8 cellular contexts compared by ENCODE assay signal in genomic region chr7:88111136-88111748, GRCh38.
A peak's percentile ranks its signal among the peaks of the same experiment; 100 is the strongest.
DNase-seq lines count a peak whose midpoint lies in the region; ATAC-seq, FAIRE-seq and TF ChIP-seq lines count a peak whose summit lies in the region.

No MANE protein-coding gene starts in this region.

- no peak overlapping the region for H2BK120ac ChIP-seq in neuronal stem cell (ENCODE audit: low read depth, low read length)

- H3K9me3 ChIP-seq in PC-3 (ENCODE audit: low read length) (no peaks in the 10 kb centered on the region), neuronal stem cell (replicated peaks in 1 of 2; ENCODE audit: control insufficient read depth in 2 of 2, insufficient read depth in 1 of 2, low read depth in 1 of 2, low read length in 2 of 2) (peaks cover 0 to 4% of the 10 kb centered on the region in 2 donors)

- ATAC-seq in GM18867 (IDR thresholded peaks at IDR 0.05; ENCODE audit: unreplicated experiment) (peak; percentile 44), PC-3 (peak; percentile 53)

- DNase-seq in AG09309 (ENCODE audit: low read depth) (peak; percentile 11), HTR-8/SVneo (ENCODE audit: insufficient read length, low spot score) (peak; percentile 14), PC-3 (peak; percentile 59), erythroblast (lab: John Stamatoyannopoulos, UW) (peak; percentile 44 to 56), neuronal stem cell (ENCODE audit: low spot score) (peak; percentile 12), amniotic stem cell (lab: John Stamatoyannopoulos, UW) (no peak)
- DNase-seq in activated CD4-positive, CD25-positive, alpha-beta regulatory T cell (lab: John Stamatoyannopoulos, UW), result no peak

- no peak overlapping the region for H3K4me3 ChIP-seq in AG09309 (ENCODE audit: control insufficient read depth, low read depth, low read length)
- H3K4me3 ChIP-seq in PC-3 (ENCODE audit: low read length), result no peak overlapping the region
- no peak overlapping the region for H3K4me3 ChIP-seq in neuronal stem cell (ENCODE audit: low read length in 2 of 2)

- no peaks in the 10 kb centered on the region for H4K20me1 ChIP-seq in PC-3 (ENCODE audit: low read length)

- H3K4me1 ChIP-seq in PC-3 (ENCODE audit: insufficient read depth, low read length) (no peaks in the 10 kb centered on the region), neuronal stem cell (ENCODE audit: control insufficient read depth in 2 of 2, insufficient read depth in 1 of 2, low read depth in 1 of 2, low read length in 2 of 2) (peaks cover 0 to under 1% of the 10 kb centered on the region in 2 donors)

- H3F3A ChIP-seq in PC-3 (ENCODE audit: low read length, unreplicated experiment), result no peaks in the 10 kb centered on the region

- no peak overlapping the region for H3K23ac ChIP-seq in neuronal stem cell (ENCODE audit: low read depth, low read length, poor library complexity)

- H2AK5ac ChIP-seq in neuronal stem cell (ENCODE audit: low read depth, low read length), result no peak overlapping the region

- no peak overlapping the region for H2BK12ac ChIP-seq in neuronal stem cell (ENCODE audit: low read length)

- no peak overlapping the region for H3K18ac ChIP-seq in neuronal stem cell (ENCODE audit: low read length)

- BruUV-seq in PC-3 (replicated peaks; lab: Mats Ljungman, UMichigan), result no TSS peak

- POLR2A ChIA-PET in PC-3 (lab: Charles Lee; ENCODE audit: unreplicated experiment), result no interaction called here

- H4K8ac ChIP-seq in neuronal stem cell (ENCODE audit: low read depth, low read length), result no peak overlapping the region

- intact Hi-C loops in PC-3 (cut with micrococcal nuclease), result loop anchor here (1.0 to 10.0 kb wide), 5 partner anchors 204 to 604 kb away; no protein-coding TSS in a partner anchor

- no peak for TF ChIP-seq POLR2A in erythroblast (IDR thresholded peaks at IDR 0.05; ENCODE audit: low read length)

- no CpG with 5 or more reads among the region's 4 CpGs for WGBS in neuronal stem cell (ENCODE audit: extremely low coverage in 2 of 2, insufficient read length in 2 of 2, insufficient replicate concordance in 1 of 2), 2 donors

- no peaks in the 10 kb centered on the region for H3K79me2 ChIP-seq in PC-3 (ENCODE audit: low read length)

- H3K27ac ChIP-seq in PC-3 (ENCODE audit: low read length) (no peak overlapping the region), neuronal stem cell (replicated peaks; ENCODE audit: low read length) (no peak overlapping the region)

- no peak overlapping the region for H2AFZ ChIP-seq in PC-3 (ENCODE audit: low read length)
- no peak overlapping the region for H2AFZ ChIP-seq in neuronal stem cell (ENCODE audit: low read length)

- H3K79me1 ChIP-seq in neuronal stem cell (ENCODE audit: low read depth, low read length), result no peaks in the 10 kb centered on the region

- H3K9me2 ChIP-seq in PC-3 (replicated peaks; ENCODE audit: low read length), result no peaks in the 10 kb centered on the region

- H3K4me2 ChIP-seq in PC-3 (ENCODE audit: low read length), result no peak overlapping the region; the same call in 1 of the 2 replicates
- no peak overlapping the region for H3K4me2 ChIP-seq in neuronal stem cell (ENCODE audit: insufficient read depth, low read length, poor library complexity, severe bottlenecking)

- no peaks in the 10 kb centered on the region for H3K36me3 ChIP-seq in PC-3 (ENCODE audit: low read depth, low read length)
- no peaks in the 10 kb centered on the region for H3K36me3 ChIP-seq in neuronal stem cell (replicated peaks in 1 of 2; ENCODE audit: control insufficient read depth in 2 of 2, insufficient read depth in 2 of 2, low read length in 2 of 2)

- no peak overlapping the region for H3K4ac ChIP-seq in neuronal stem cell (ENCODE audit: low read length)

- H2BK15ac ChIP-seq in neuronal stem cell (ENCODE audit: low read length), result no peak overlapping the region

- no peak overlapping the region for H3K9ac ChIP-seq in PC-3 (ENCODE audit: low read length)
- no peak overlapping the region for H3K9ac ChIP-seq in neuronal stem cell (ENCODE audit: low read depth, low read length, poor library complexity)

- no peak overlapping the region for H3K14ac ChIP-seq in neuronal stem cell (ENCODE audit: low read length)

- no peak overlapping the region for H4K91ac ChIP-seq in neuronal stem cell (ENCODE audit: low read depth, low read length, poor library complexity)

- H3K27me3 ChIP-seq in PC-3 (ENCODE audit: low read length), result no peaks in the 10 kb centered on the region
- H3K27me3 ChIP-seq in neuronal stem cell (ENCODE audit: control insufficient read depth in 3 of 3, insufficient read depth in 3 of 3, low read depth in 1 of 3, low read length in 3 of 3), result no peaks in the 10 kb centered on the region

- no peak overlapping the region for H2BK5ac ChIP-seq in neuronal stem cell (ENCODE audit: low read length)

- TF ChIP-seq CTCF in AG09309 (IDR thresholded peaks at IDR 0.05; ENCODE audit: control insufficient read depth, insufficient read depth, low read depth, low read length, missing control alignments), result peak; percentile 41
- TF ChIP-seq CTCF in PC-3 (conservative IDR thresholded peaks at IDR 0.05; ENCODE audit: low read depth, low read length), result peak; percentile 74

- CTCF ChIA-PET in PC-3 (lab: Charles Lee), result interaction anchor here (0.6 to 1.0 kb wide), 2 partner anchors 58 to 205 kb away, joined by 3 to 4 read pairs; no protein-coding TSS in a partner anchor

- no peak for FAIRE-seq in HTR-8/SVneo (lab: Jason Lieb, UNC)

Comparison
In these comparisons a context has a peak if more than half of its experiments do, and no peak if none do; other contexts are left out.
1. DNase-seq: peak in AG09309 (single experiment), HTR-8/SVneo (single experiment), PC-3 (single experiment), erythroblast (2 of 2) and neuronal stem cell (single experiment); none in amniotic stem cell (single experiment) and activated CD4-positive, CD25-positive, alpha-beta regulatory T cell (0 of 4).